ENCODE assay signal across 13 cellular contexts in the genomic region with DNA sequence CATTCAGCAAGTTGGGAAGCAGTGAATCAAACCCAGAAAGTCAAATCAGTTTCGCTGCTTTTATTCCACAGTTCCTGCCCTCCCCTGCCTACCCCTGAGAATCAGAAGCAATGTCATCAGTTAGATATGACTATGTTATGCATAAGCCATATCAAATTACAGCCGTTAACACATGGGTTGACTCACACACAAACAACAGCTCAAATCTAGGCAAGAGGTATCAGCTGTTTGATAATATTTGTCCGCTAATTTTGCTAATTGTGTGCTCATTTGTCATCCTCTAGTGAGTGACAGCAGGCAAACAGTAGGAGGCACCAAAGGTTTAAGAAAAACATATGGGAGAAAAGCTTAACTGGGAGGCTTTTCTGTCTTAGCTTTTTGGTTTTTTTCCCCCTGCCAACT.
A peak's percentile ranks its signal among the peaks of the same experiment; 100 is the strongest.
DNase-seq lines count a peak whose midpoint lies in the region; ATAC-seq, FAIRE-seq and TF ChIP-seq lines count a peak whose summit lies in the region.
"Had no signal": no experiment of that assay in that cellular context is flagged by ENCODE, and none has a peak within 500 bp of the region (broad histone marks: within the 10 kb centered on the region; RNA-seq: fewer than 3 reads in every experiment).

No MANE protein-coding gene starts in this region.

- in situ Hi-C loops in HepG2 (cut with HindIII; ENCODE audit: extremely low pct_ligation_motif_present, low pct_unique_long_range_greater_than_20kb) = no loop called here

- ATAC-seq in HepG2 (no peak), right lobe of liver (no peak), HG02763 (IDR thresholded peaks at IDR 0.05; ENCODE audit: unreplicated experiment) (no peak)

- H3K23ac ChIP-seq in H1 (ENCODE audit: insufficient read length) = no peak overlapping the region

- no peaks in the 10 kb centered on the region for H3K9me3 ChIP-seq in HepG2 (ENCODE audit: low read length)
- H3K9me3 ChIP-seq in right lobe of liver = no peaks in the 10 kb centered on the region
- no peaks in the 10 kb centered on the region for H3K9me3 ChIP-seq in H1 (ENCODE audit: insufficient read depth in 2 of 2, low read depth in 1 of 2, low read length in 1 of 2)
- H3K9me3 ChIP-seq: ovary had no signal

- CTCF ChIA-PET in HepG2 (lab: Yijun Ruan, JAX; ENCODE audit: low intra/inter-chr PET ratio, low total read pairs) = no interaction called here
- CTCF ChIA-PET in H1 (lab: Charles Lee; ENCODE audit: partially characterized antibody) = interaction anchor here (0.6 to 8.3 kb wide), 24 partner anchors 8 to 434 kb away, joined by 3 to 94 read pairs (median 4); no protein-coding TSS in a partner anchor

- no peak overlapping the region for H3K27ac ChIP-seq in HepG2 (ENCODE audit: extremely low read length, insufficient read depth, low read length)
- H3K27ac ChIP-seq in right lobe of liver = no peak overlapping the region
- H3K27ac ChIP-seq in H1 (ENCODE audit: low read depth, low read length) = no peak overlapping the region
- H3K27ac ChIP-seq: ovary had no signal

- TF ChIP-seq EP300 in HepG2 (IDR thresholded peaks at IDR 0.05; ENCODE audit: low read depth in 2 of 2, low read length in 2 of 2) (no peak), HepG2 (CRISPR knock-in tag; IDR thresholded peaks at IDR 0.05; ENCODE audit: borderline replicate concordance) (no peak), H1 (IDR thresholded peaks at IDR 0.05; ENCODE audit: borderline replicate concordance in 1 of 2, low read depth in 2 of 2, low read length in 2 of 2) (no peak)

- TF ChIP-seq CTCF in HepG2 (CRISPR knock-in tag; IDR thresholded peaks at IDR 0.05) (peak; percentile 19; the same call in 1 of the 2 replicates), right lobe of liver (IDR thresholded peaks at IDR 0.05) (no peak), H1 (IDR thresholded peaks at IDR 0.05; ENCODE audit: control extremely low read depth in 1 of 3, insufficient read depth in 1 of 3, low read depth in 1 of 3, low read length in 3 of 3) (peak in 2 of 3 experiments; percentile 43 to 50; a peak in 2 of 4 replicates)

- H3K79me1 ChIP-seq in H1 (ENCODE audit: low read depth, low read length) = no peaks in the 10 kb centered on the region

- H2BK15ac ChIP-seq in H1 (ENCODE audit: low read length) = no peak overlapping the region

- BruUV-seq in HepG2 (replicated peaks; lab: Mats Ljungman, UMichigan) = no TSS peak

- no peak overlapping the region for H3K9ac ChIP-seq in HepG2 (ENCODE audit: insufficient read depth, low read depth, low read length)
- no peak overlapping the region for H3K9ac ChIP-seq in H1 (replicated peaks in 1 of 4; ENCODE audit: extremely low read depth in 1 of 4, low read depth in 3 of 4, low read length in 3 of 4)

- H3K4me2 ChIP-seq in HepG2 (ENCODE audit: low read depth, low read length) (no peak overlapping the region), H1 (ENCODE audit: insufficient read depth in 1 of 2, low read depth in 2 of 2, low read length in 2 of 2) (no peak overlapping the region)

- H3K18ac ChIP-seq in H1 (ENCODE audit: extremely low read depth, low read length) = no peak overlapping the region

- 0 out of 2 replicates have a peak overlapping the region, but pooled peaks have one; percentile 41 for H2AK5ac ChIP-seq in H1 (ENCODE audit: low read depth, low read length)

- H3K4me3 ChIP-seq in HepG2 (replicated peaks in 1 of 3; ENCODE audit: insufficient read depth in 1 of 3, low read depth in 2 of 3, low read length in 3 of 3) (no peak overlapping the region), right lobe of liver (no peak overlapping the region), H1 (ENCODE audit: extremely low read depth in 1 of 4, insufficient read depth in 2 of 4, low read depth in 3 of 4, low read length in 4 of 4) (no peak overlapping the region)
- H3K4me3 ChIP-seq: ovary had no signal

- no peak overlapping the region for H4K5ac ChIP-seq in H1 (ENCODE audit: insufficient read length, low read depth, low read length)

- no peak overlapping the region for H2BK120ac ChIP-seq in H1 (replicated peaks; ENCODE audit: low read depth, low read length)

- H4K20me1 ChIP-seq in HepG2 (ENCODE audit: insufficient read depth, low read length) (no peaks in the 10 kb centered on the region), H1 (replicated peaks in 1 of 2; ENCODE audit: control insufficient read depth in 1 of 2, insufficient read depth in 2 of 2, low read length in 2 of 2) (no peaks in the 10 kb centered on the region)

- POLR2A ChIA-PET in HepG2 (lab: Yijun Ruan, JAX) (no interaction called here), H1 (lab: Charles Lee; ENCODE audit: partially characterized antibody) (no interaction called here)

- H4K91ac ChIP-seq in H1 (replicated peaks; ENCODE audit: insufficient read length, low read length) = no peak overlapping the region

- 8% methylated on average over 3 of the region's 3 CpGs for WGBS in HepG2 (ENCODE audit: low lambda C conversion rate)
- WGBS in right lobe of liver (ENCODE audit: insufficient coverage, low coverage, low lambda C conversion rate, missing lambda C conversion rate) = 26% methylated on average over 3 of the region's 3 CpGs
- WGBS in H1 (ENCODE audit: extremely low coverage in 1 of 2, insufficient coverage in 1 of 2, insufficient read length in 1 of 2, insufficient replicate concordance in 2 of 2, low coverage in 1 of 2, low lambda C conversion rate in 2 of 2, missing lambda C conversion rate in 1 of 2), 2 experiments = 86% methylated on average over 3 of the region's 3 CpGs; no CpG with 5 or more reads in 1 of the 2 experiments

- H2BK5ac ChIP-seq in H1 (ENCODE audit: low read depth, low read length) = no peak overlapping the region

- H3K79me2 ChIP-seq in HepG2 (ENCODE audit: insufficient read depth, low read length) = no peaks in the 10 kb centered on the region
- H3K79me2 ChIP-seq in H1 (ENCODE audit: control insufficient read depth in 1 of 2, insufficient read depth in 2 of 2, low read length in 2 of 2) = no peaks in the 10 kb centered on the region

- intact Hi-C loops in HepG2 (cut with micrococcal nuclease; ENCODE audit: unreplicated experiment) (no loop called here), right lobe of liver (cut with DNase I) (no loop called here)

- no peak overlapping the region for H2BK20ac ChIP-seq in H1 (ENCODE audit: low read length)

- no peak overlapping the region for H3K14ac ChIP-seq in H1 (ENCODE audit: insufficient read length)

- H3K27me3 ChIP-seq in HepG2 (ENCODE audit: control insufficient read depth in 1 of 2, insufficient read depth in 2 of 2, low read length in 2 of 2) (no peaks in the 10 kb centered on the region), right lobe of liver (no peaks in the 10 kb centered on the region), H1 (replicated peaks in 1 of 4; ENCODE audit: control insufficient read depth in 3 of 4, extremely low read depth in 1 of 4, insufficient read depth in 3 of 4, low read length in 3 of 4) (peaks cover 0 to 2% (median 0%) of the 10 kb centered on the region in 4 experiments; a peak in 1 of 7 replicates)
- H3K27me3 ChIP-seq: ovary had no signal

- TF ChIP-seq RAD21 in HepG2 (CRISPR knock-in tag; IDR thresholded peaks at IDR 0.05) = no peak
- TF ChIP-seq RAD21 in H1 (IDR thresholded peaks at IDR 0.05 in 1 of 2, conservative IDR thresholded peaks at IDR 0.05 in 1 of 2; ENCODE audit: low read depth in 2 of 2, low read length in 2 of 2) = peak; percentile 62 to 74

- DNase-seq in HepG2 (ENCODE audit: low spot score) (no peak), right lobe of liver (no peak), NCI-H1694 (lab: John Stamatoyannopoulos, UW) (peak; percentile 70), H1 (ENCODE audit: low read depth in 1 of 2, low spot score in 2 of 2) (no peak), epidermal melanocyte (ENCODE audit: insufficient read length, low spot score) (no peak), T-helper 2 cell (no peak)
- DNase-seq in activated CD4-positive, CD25-positive, alpha-beta regulatory T cell (lab: John Stamatoyannopoulos, UW) = no peak
- DNase-seq: activated T-cell treated with anti-CD3 and anti-CD28 coated beads, Interleukin-2, amount 50 U/mL, for 48 hours; MV-4-11; ovary had no signal

- FAIRE-seq in HepG2 (lab: Jason Lieb, UNC) = no peak
- FAIRE-seq in H1 (lab: Jason Lieb, UNC) = no peak
- FAIRE-seq: colon, GM19239 had no signal

- H3K56ac ChIP-seq in H1 (replicated peaks; ENCODE audit: insufficient read length, low read depth, low read length) = no peak overlapping the region

- TF ChIP-seq POLR2A in HepG2 (IDR thresholded peaks at IDR 0.05; ENCODE audit: insufficient read depth in 1 of 2, low read depth in 2 of 2, low read length in 2 of 2) = no peak
- no peak for TF ChIP-seq POLR2A in right lobe of liver (IDR thresholded peaks at IDR 0.05)
- no peak for TF ChIP-seq POLR2A in H1 (IDR thresholded peaks at IDR 0.05; ENCODE audit: control extremely low read depth in 1 of 2, low read depth in 2 of 2, low read length in 2 of 2)

- H2AFZ ChIP-seq in HepG2 (ENCODE audit: low read length) (no peak overlapping the region), H1 (ENCODE audit: low read length) (no peak overlapping the region)

- H3K23me2 ChIP-seq in H1 (ENCODE audit: low read depth, low read length) = no peaks in the 10 kb centered on the region

- H2BK12ac ChIP-seq in H1 (ENCODE audit: low read depth, low read length) = no peak overlapping the region

- no peak overlapping the region for H3K4ac ChIP-seq in H1 (replicated peaks; ENCODE audit: insufficient read length, low read depth, low read length)

- no peaks in the 10 kb centered on the region for H3K36me3 ChIP-seq in HepG2 (replicated peaks in 1 of 2; ENCODE audit: control insufficient read depth in 1 of 2, insufficient read depth in 2 of 2, low read length in 2 of 2)
- H3K36me3 ChIP-seq in right lobe of liver = no peaks in the 10 kb centered on the region
- no peaks in the 10 kb centered on the region; a peak in 1 of 8 replicates for H3K36me3 ChIP-seq in H1 (ENCODE audit: control insufficient read depth in 2 of 4, insufficient read depth in 4 of 4, low read length in 3 of 4)
- H3K36me3 ChIP-seq: ovary had no signal

- H3K4me1 ChIP-seq in HepG2 (ENCODE audit: insufficient read depth, low read length) = no peaks in the 10 kb centered on the region
- H3K4me1 ChIP-seq in right lobe of liver = no peaks in the 10 kb centered on the region
- peaks cover 6 to 29% (median 18%) of the 10 kb centered on the region in 4 experiments for H3K4me1 ChIP-seq in H1 (replicated peaks in 1 of 4; ENCODE audit: control insufficient read depth in 3 of 4, insufficient read depth in 4 of 4, low read length in 3 of 4)

- no peak overlapping the region for H4K8ac ChIP-seq in H1 (ENCODE audit: extremely low read depth, insufficient read depth, low read length)

TF ChIP-seq in HepG2, 621 proteins besides CTCF, POLR2A, EP300 and RAD21 (continues in another document):
- TF ChIP-seq ZNF160 (CRISPR knock-in tag; IDR thresholded peaks at IDR 0.05) (no peak), SMAD9 (CRISPR knock-in tag; IDR thresholded peaks at IDR 0.05) (no peak), SKI (IDR thresholded peaks at IDR 0.05; ENCODE audit: partially characterized antibody) (no peak), KDM4B (CRISPR knock-in tag; IDR thresholded peaks at IDR 0.05) (no peak)

TF ChIP-seq in H1, 55 proteins besides CTCF, POLR2A, EP300 and RAD21 (continues in another document):
- TF ChIP-seq SIRT6 (IDR thresholded peaks at IDR 0.05; ENCODE audit: low read length) (no peak), SIX5 (IDR thresholded peaks at IDR 0.05; ENCODE audit: low read depth, low read length) (no peak), EGR1 (IDR thresholded peaks at IDR 0.05; ENCODE audit: borderline replicate concordance, low read depth, low read length) (no peak), BACH1 (IDR thresholded peaks at IDR 0.05; ENCODE audit: low read length) (no peak)

Comparison
In these comparisons a context has a peak if more than half of its experiments do, and no peak if none do; other contexts are left out.
1. CTCF ChIP-seq: peak in HepG2 (single experiment) and H1 (2 of 3); none in right lobe of liver (0 of 4).